ENCODE assay signal across 16 cellular contexts in genomic region chr1:177566495-177566894, GRCh38.
DNase-seq lines count a peak whose midpoint lies in the region; ATAC-seq and TF ChIP-seq lines count a peak whose summit lies in the region.
"Had no signal": no experiment of that assay in that cellular context is flagged by ENCODE, and none has a peak within 500 bp of the region (broad histone marks: within the 10 kb centered on the region; RNA-seq: fewer than 3 reads in every experiment).

No MANE protein-coding gene starts in this region.

- H3K27ac ChIP-seq in right lobe of liver: peak overlapping the region in 1 of 3 donors; percentile 65
- H3K27ac ChIP-seq in transverse colon: peak overlapping the region in 2 of 4 donors; percentile 13 to 49

- H3K36me3 ChIP-seq in right lobe of liver (no peaks in the 10 kb centered on the region), transverse colon (no peaks in the 10 kb centered on the region)
- H3K36me3 ChIP-seq: HAP-1 had no signal

- H3K27me3 ChIP-seq in right lobe of liver (no peaks in the 10 kb centered on the region), transverse colon (no peaks in the 10 kb centered on the region)

- H3K9me3 ChIP-seq in right lobe of liver (no peaks in the 10 kb centered on the region), transverse colon (no peaks in the 10 kb centered on the region)
- H3K9me3 ChIP-seq: HAP-1 had no signal

- DNase-seq in left lobe of liver (ENCODE audit: low spot score): peak; percentile 62
- peak in 1 of 3 donors; percentile 61 for DNase-seq in right lobe of liver
- DNase-seq in transverse colon: peak; percentile 13
- no peak for DNase-seq in activated T-cell treated with anti-CD3 and anti-CD28 coated beads for 4 hours
- DNase-seq: C1 segment of cervical spinal cord; Calu3; CD4-positive, alpha-beta memory T cell; COR-L47; DMS53; DMS79 treated with DMSO at 0.1 percent for 48 hours; GF-D8; GOT3; HFFc6 had no signal

- peak; percentile 91 for ATAC-seq in left lobe of liver
- ATAC-seq in right lobe of liver: peak; percentile 86 to 93 (median 89)
- ATAC-seq in GM18520 (IDR thresholded peaks at IDR 0.05; ENCODE audit: unreplicated experiment): no peak
- ATAC-seq in HG03108 (IDR thresholded peaks at IDR 0.05; ENCODE audit: unreplicated experiment): no peak

- in situ Hi-C loops in transverse colon (cut with MboI; ENCODE audit: low pct_ligation_motif_present in 1 of 4, low pct_unique_long_range_greater_than_20kb in 1 of 4, low sequenced_read_pairs in 3 of 4): no loop called here

- 17% methylated on average over 3 of the region's 3 CpGs for WGBS in right lobe of liver (ENCODE audit: insufficient coverage, low coverage, low lambda C conversion rate, missing lambda C conversion rate)
- WGBS in transverse colon (ENCODE audit: low coverage in 1 of 2), 2 donors: 21% methylated on average over 3 of the region's 3 CpGs

- intact Hi-C loops in right lobe of liver (cut with DNase I) (no loop called here), transverse colon (cut with DNase I; ENCODE audit: low total_unique reads) (no loop called here)

- no peak for TF ChIP-seq EP300 in transverse colon (IDR thresholded peaks at IDR 0.05; ENCODE audit: low read depth)

- TF ChIP-seq CTCF in right lobe of liver (IDR thresholded peaks at IDR 0.05): no peak
- no peak for TF ChIP-seq CTCF in transverse colon (IDR thresholded peaks at IDR 0.05)

- H3K4me3 ChIP-seq in right lobe of liver: no peak overlapping the region
- H3K4me3 ChIP-seq in transverse colon: no peak overlapping the region
- H3K4me3 ChIP-seq: HAP-1 had no signal

- TF ChIP-seq POLR2A in right lobe of liver (IDR thresholded peaks at IDR 0.05) (no peak), transverse colon (IDR thresholded peaks at IDR 0.05) (no peak)

- H3K4me1 ChIP-seq in right lobe of liver (peaks cover 0 to 15% (median under 1%) of the 10 kb centered on the region in 4 donors), transverse colon (peaks cover 0 to 6% (median 2%) of the 10 kb centered on the region in 4 donors)
- H3K4me1 ChIP-seq: HAP-1 had no signal

Comparison
In these comparisons a context has a peak if more than half of its experiments do, and no peak if none do; other contexts are left out.
1. ATAC-seq: peak in left lobe of liver (single experiment) and right lobe of liver (4 of 4); none in GM18520 (single experiment) and HG03108 (single experiment).